Comparison of ENCODE assay signal across 15 cellular contexts in the genomic region with DNA sequence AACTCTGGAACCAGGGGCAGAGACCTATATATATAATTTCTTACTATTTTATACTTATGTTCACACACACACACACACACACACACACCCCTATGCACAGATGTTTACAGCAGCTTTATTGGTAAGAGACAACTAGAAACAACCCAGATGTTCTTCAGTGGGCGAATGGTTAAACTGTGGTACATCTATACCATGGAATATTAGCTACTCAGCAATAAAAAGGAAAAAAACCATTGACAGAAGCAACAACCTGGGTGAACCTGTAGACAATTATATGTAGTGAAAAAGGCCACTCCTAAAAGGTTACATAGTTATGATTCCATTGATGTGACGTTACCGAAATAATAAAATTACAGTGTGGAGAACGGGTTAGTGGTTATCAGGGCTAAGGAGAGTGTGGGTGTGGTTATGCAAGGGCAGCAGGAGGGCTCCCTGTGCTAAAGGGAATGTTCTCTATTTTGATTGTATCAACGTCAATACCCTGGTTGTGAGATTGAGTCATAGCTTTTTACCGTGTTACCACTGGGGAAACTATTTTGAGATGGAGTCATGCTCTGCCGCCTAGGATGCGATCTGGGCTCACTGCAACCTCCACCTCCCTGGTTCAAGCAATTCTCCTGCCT.
A peak's percentile ranks its signal among the peaks of the same experiment; 100 is the strongest.
DNase-seq lines count a peak whose midpoint lies in the region; ATAC-seq, FAIRE-seq and TF ChIP-seq lines count a peak whose summit lies in the region.
"Had no signal": no experiment of that assay in that cellular context is flagged by ENCODE, and none has a peak within 500 bp of the region (broad histone marks: within the 10 kb centered on the region; RNA-seq: fewer than 3 reads in every experiment).

No MANE protein-coding gene starts in this region.

- H3K9me1 ChIP-seq in endothelial cell of umbilical vein (replicated peaks; ENCODE audit: control insufficient read depth, extremely low read depth, insufficient read depth, low read length): no peaks in the 10 kb centered on the region

- peaks cover 78% of the 10 kb centered on the region for H3K79me2 ChIP-seq in PC-3 (ENCODE audit: low read length)
- H3K79me2 ChIP-seq in endothelial cell of umbilical vein (ENCODE audit: control insufficient read depth, insufficient read depth, low read length): peaks cover 90% of the 10 kb centered on the region
- H3K79me2 ChIP-seq in trophoblast cell (ENCODE audit: control insufficient read depth, insufficient read depth, low read length, poor library complexity): no peaks in the 10 kb centered on the region

- H4K20me1 ChIP-seq in PC-3 (ENCODE audit: low read length) (peaks cover 32% of the 10 kb centered on the region; the same call in 1 of the 2 replicates), endothelial cell of umbilical vein (replicated peaks; ENCODE audit: control insufficient read depth, extremely low read depth, insufficient read depth, low read length) (no peaks in the 10 kb centered on the region)

- H2AK5ac ChIP-seq in trophoblast cell (ENCODE audit: low read length): no peak overlapping the region

- TF ChIP-seq POLR2A in endothelial cell of umbilical vein (IDR thresholded peaks at IDR 0.05; ENCODE audit: low read depth, low read length): no peak

- H3K9ac ChIP-seq in PC-3 (ENCODE audit: low read length) (no peak overlapping the region), endothelial cell of umbilical vein (replicated peaks; ENCODE audit: extremely low read depth, insufficient read depth, low read length) (no peak overlapping the region), trophoblast cell (ENCODE audit: low read length) (no peak overlapping the region)

- peaks cover 5% of the 10 kb centered on the region for H3F3A ChIP-seq in PC-3 (ENCODE audit: low read length, unreplicated experiment)

- no peak overlapping the region for H4K91ac ChIP-seq in trophoblast cell (ENCODE audit: low read depth, low read length)

- H3K4me2 ChIP-seq in PC-3 (ENCODE audit: low read length) (no peak overlapping the region), endothelial cell of umbilical vein (ENCODE audit: insufficient read depth, low read length) (no peak overlapping the region), trophoblast cell (ENCODE audit: low read length) (no peak overlapping the region)

- no peak overlapping the region for H2AFZ ChIP-seq in PC-3 (ENCODE audit: low read length)
- no peak overlapping the region for H2AFZ ChIP-seq in endothelial cell of umbilical vein (ENCODE audit: low read depth, low read length)
- no peak overlapping the region for H2AFZ ChIP-seq in trophoblast cell (ENCODE audit: insufficient read depth, low read length, poor library complexity)

- CTCF ChIA-PET in PC-3 (lab: Charles Lee): no interaction called here
- CTCF ChIA-PET in endothelial cell of umbilical vein (lab: Charles Lee): interaction anchor here (1.4 to 2.2 kb wide), 3 partner anchors 70 to 86 kb away, joined by 3 to 7 read pairs (median 4); no protein-coding TSS in a partner anchor

- H3K4me1 ChIP-seq in PC-3 (ENCODE audit: insufficient read depth, low read length): no peaks in the 10 kb centered on the region
- peaks cover 6% of the 10 kb centered on the region for H3K4me1 ChIP-seq in endothelial cell of umbilical vein (ENCODE audit: control insufficient read depth, extremely low read depth, insufficient read depth, low read length)
- H3K4me1 ChIP-seq in trophoblast cell (ENCODE audit: control insufficient read depth in 1 of 2, insufficient read depth in 2 of 2, low read length in 2 of 2): no peaks in the 10 kb centered on the region

- no peak overlapping the region for H2BK12ac ChIP-seq in trophoblast cell (ENCODE audit: low read length)

- DNase-seq in ELR (ENCODE audit: low read depth) (peak; percentile 94), PC-3 (peak; percentile 67), endothelial cell of umbilical vein (ENCODE audit: low read depth, low spot score) (peak; percentile 49), trophoblast cell (peak; percentile 83 to 97), DMS153 treated with DMSO at 0.1 percent for 48 hours (lab: John Stamatoyannopoulos, UW; ENCODE audit: unreplicated experiment) (no peak), DMS 273 (lab: John Stamatoyannopoulos, UW; ENCODE audit: unreplicated experiment) (no peak)
- DNase-seq: activated gamma-delta T cell; NCI-H1105 treated with DMSO at 0.1 percent for 48 hours; NCI-H526 treated with DMSO at 0.1 percent for 48 hours; stimulated activated naive B cell treated with anti-CD40 and anti-IgM and Interleukin-4, amounts not matched to agents 10 μg/mL and 1 μg/mL and 100 μg/mL, for 72 hours had no signal

- no peak overlapping the region for H3K23ac ChIP-seq in trophoblast cell (ENCODE audit: low read length)

- H3K9me3 ChIP-seq in PC-3 (ENCODE audit: low read length) (no peaks in the 10 kb centered on the region), endothelial cell of umbilical vein (replicated peaks; ENCODE audit: control insufficient read depth, insufficient read depth, low read length) (no peaks in the 10 kb centered on the region), trophoblast cell (ENCODE audit: insufficient read depth, low read depth, low read length) (peaks cover 2% of the 10 kb centered on the region)

- H3K18ac ChIP-seq in trophoblast cell (ENCODE audit: low read length): no peak overlapping the region

- peaks cover 2% of the 10 kb centered on the region for H3K79me1 ChIP-seq in trophoblast cell (ENCODE audit: low read length)

- no CpG with 5 or more reads among the region's 8 CpGs for WGBS in trophoblast cell (ENCODE audit: extremely low coverage, insufficient coverage, insufficient read length)

- no peak overlapping the region for H2BK120ac ChIP-seq in trophoblast cell (ENCODE audit: insufficient read depth, low read length, poor library complexity)

- H3K36me3 ChIP-seq in PC-3 (ENCODE audit: low read depth, low read length) (peaks cover 67% of the 10 kb centered on the region), endothelial cell of umbilical vein (ENCODE audit: control insufficient read depth in 2 of 2, extremely low read depth in 1 of 2, insufficient read depth in 2 of 2, low read length in 2 of 2) (peaks cover 36 to 39% of the 10 kb centered on the region in 2 experiments), trophoblast cell (ENCODE audit: control insufficient read depth in 1 of 2, insufficient read depth in 2 of 2, low read length in 2 of 2) (peaks cover 26 to 37% of the 10 kb centered on the region in 2 experiments)

- dilution Hi-C loops in endothelial cell of umbilical vein (cut with MboI; ENCODE audit: extremely low pct_ligation_motif_present, low sequenced_read_pairs): loop anchor here (10.0 kb wide), 1 partner anchor 61 kb away; no protein-coding TSS in a partner anchor

- H3K27ac ChIP-seq in PC-3 (ENCODE audit: low read length): peak overlapping the region; percentile 11; the same call in 1 of the 2 replicates
- H3K27ac ChIP-seq in endothelial cell of umbilical vein (ENCODE audit: insufficient read depth, low read depth, low read length): peak overlapping the region; percentile 35
- H3K27ac ChIP-seq in trophoblast cell (ENCODE audit: low read depth, low read length): no peak overlapping the region
- H3K27ac ChIP-seq: C4-2B, HL-60 had no signal

- H4K12ac ChIP-seq in trophoblast cell (ENCODE audit: low read depth, low read length): no peak overlapping the region

- BruUV-seq in PC-3 (replicated peaks; lab: Mats Ljungman, UMichigan): no TSS peak
- no TSS peak for BruUV-seq in endothelial cell of umbilical vein (replicated peaks; lab: Mats Ljungman, UMichigan)

- H4K8ac ChIP-seq in trophoblast cell (ENCODE audit: low read depth, low read length): no peak overlapping the region

- H3K14ac ChIP-seq in trophoblast cell (ENCODE audit: low read length): no peak overlapping the region

- no peak overlapping the region for H2BK5ac ChIP-seq in trophoblast cell (ENCODE audit: low read depth, low read length, poor library complexity)

- H3K4ac ChIP-seq in trophoblast cell (ENCODE audit: low read depth, low read length): no peak overlapping the region

- no peaks in the 10 kb centered on the region for H3K9me2 ChIP-seq in PC-3 (replicated peaks; ENCODE audit: low read length)

- H3K27me3 ChIP-seq in PC-3 (ENCODE audit: low read length) (no peaks in the 10 kb centered on the region), endothelial cell of umbilical vein (ENCODE audit: control insufficient read depth in 2 of 2, insufficient read depth in 2 of 2, low read length in 2 of 2) (no peaks in the 10 kb centered on the region), trophoblast cell (ENCODE audit: insufficient read depth, low read length) (no peaks in the 10 kb centered on the region)

- ATAC-seq in PC-3: peak; percentile 66
- no peak for ATAC-seq in HG02852 (IDR thresholded peaks at IDR 0.05; ENCODE audit: unreplicated experiment)
- no peak for ATAC-seq in HG03045 (IDR thresholded peaks at IDR 0.05; ENCODE audit: unreplicated experiment)
- ATAC-seq: stimulated activated naive B cell treated with anti-CD40 and anti-IgM and Interleukin-4, amounts not matched to agents 10 μg/mL and 1 μg/mL and 100 μg/mL, for 72 hours had no signal

- no peak overlapping the region for H3K4me3 ChIP-seq in PC-3 (ENCODE audit: low read length)
- H3K4me3 ChIP-seq in endothelial cell of umbilical vein (replicated peaks in 1 of 3; ENCODE audit: insufficient read depth in 1 of 3, low read depth in 1 of 3, low read length in 3 of 3): no peak overlapping the region
- no peak overlapping the region for H3K4me3 ChIP-seq in trophoblast cell (ENCODE audit: low read depth, low read length)

- POLR2A ChIA-PET in PC-3 (lab: Charles Lee; ENCODE audit: unreplicated experiment) (no interaction called here), endothelial cell of umbilical vein (lab: Charles Lee) (interaction anchor here (1.0 kb wide), 1 partner anchor 53 kb away, joined by 3 read pairs; no protein-coding TSS in a partner anchor)

- no peak for FAIRE-seq in endothelial cell of umbilical vein (lab: Jason Lieb, UNC)
- FAIRE-seq: colon had no signal

- intact Hi-C loops in PC-3 (cut with micrococcal nuclease) (no loop called here), endothelial cell of umbilical vein (cut with micrococcal nuclease) (no loop called here)

- TF ChIP-seq CTCF in PC-3 (conservative IDR thresholded peaks at IDR 0.05; ENCODE audit: low read depth, low read length) (no peak), endothelial cell of umbilical vein (IDR thresholded peaks at IDR 0.05; ENCODE audit: extremely low read depth in 1 of 2, insufficient read depth in 1 of 2, low read depth in 1 of 2, low read length in 2 of 2) (no peak)

TF ChIP-seq in endothelial cell of umbilical vein, 7 proteins besides CTCF, POLR2A, EP300 and RAD21 (continues in another document):
- TF ChIP-seq JUN (IDR thresholded peaks at IDR 0.05; ENCODE audit: borderline replicate concordance, insufficient read depth, insufficient read length, low read depth) (no peak), EZH2 (IDR thresholded peaks at IDR 0.05; ENCODE audit: borderline replicate concordance, low read depth, low read length, severe bottlenecking) (no peak), POLR2AphosphoS5 (IDR thresholded peaks at IDR 0.05; ENCODE audit: insufficient read depth, low read depth, low read length) (no peak), GATA2 (IDR thresholded peaks at IDR 0.05; ENCODE audit: insufficient read depth, insufficient read length, low read depth, low read length) (no peak), FOS (IDR thresholded peaks at IDR 0.05; ENCODE audit: borderline replicate concordance, insufficient read depth, low read length) (no peak), MYC (IDR thresholded peaks at IDR 0.05; ENCODE audit: low read depth, low read length) (no peak)

Comparison
In these comparisons a context has a peak if more than half of its experiments do, and no peak if none do; other contexts are left out.
1. DNase-seq: peak in ELR (single experiment), PC-3 (single experiment), endothelial cell of umbilical vein (single experiment) and trophoblast cell (2 of 2); none in DMS153 treated with DMSO at 0.1 percent for 48 hours (single experiment) and DMS 273 (single experiment).